8 cellular contexts compared by ENCODE assay signal in the genomic region with DNA sequence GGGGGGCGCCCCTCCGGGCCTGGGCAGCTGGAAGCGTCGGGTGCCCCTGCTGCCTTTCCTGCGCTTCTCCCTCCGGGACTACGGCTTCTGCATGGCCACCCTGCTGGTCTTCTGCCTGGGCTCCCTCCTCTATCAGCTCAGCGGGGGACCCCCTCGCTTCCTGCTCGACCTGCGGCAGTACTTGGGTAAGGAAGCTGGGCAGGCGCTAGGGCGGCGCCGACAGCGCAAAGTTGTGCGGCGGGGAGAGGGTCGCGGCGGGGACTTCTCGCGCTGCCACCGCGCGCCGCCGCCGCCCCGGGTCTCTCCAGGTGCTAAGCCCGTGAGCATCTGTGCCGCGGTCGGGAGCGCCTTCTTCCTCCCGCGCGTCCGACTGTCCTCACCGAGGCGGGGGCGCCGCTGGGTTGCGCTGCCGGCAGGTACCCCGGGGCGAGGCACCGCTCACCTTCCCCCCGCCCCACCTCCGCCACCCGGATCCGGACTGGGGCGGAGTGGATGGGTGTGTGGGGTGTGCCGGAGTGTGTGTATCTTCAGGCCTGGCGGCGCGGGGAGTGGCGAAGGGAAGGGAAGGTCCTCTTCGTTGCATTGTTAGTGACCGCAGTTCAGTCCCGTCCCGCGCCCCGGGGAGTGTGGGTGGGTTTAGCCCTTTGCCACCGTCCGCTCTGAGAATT. TPM values are rescaled to one million over a fixed set of nuclear protein-coding genes. Genes with fewer than 3 reads are reported as not detected.
DNase-seq lines count a peak whose midpoint lies in the region; ATAC-seq and TF ChIP-seq lines count a peak whose summit lies in the region.

No MANE protein-coding gene starts in this region.

- CTCF ChIA-PET in HEK293T (lab: Yijun Ruan, JAX): no interaction called here

- H3K18ac ChIP-seq in trophoblast cell (ENCODE audit: low read length): no peak overlapping the region

- H3K27ac ChIP-seq in cardiac muscle cell (no peak overlapping the region), trophoblast cell (ENCODE audit: low read depth, low read length) (no peak overlapping the region)

- no peak overlapping the region for H2AK5ac ChIP-seq in trophoblast cell (ENCODE audit: low read length)

- H3K4me2 ChIP-seq in trophoblast cell (ENCODE audit: low read length): peak overlapping the region; percentile 83

- no peak overlapping the region for H3K4ac ChIP-seq in trophoblast cell (ENCODE audit: low read depth, low read length)

- peak overlapping the region; percentile 70 for H3K4me3 ChIP-seq in cardiac muscle cell
- peak overlapping the region; percentile 85 for H3K4me3 ChIP-seq in trophoblast cell (ENCODE audit: low read depth, low read length)

- H2BK12ac ChIP-seq in trophoblast cell (ENCODE audit: low read length): no peak overlapping the region

- no peak overlapping the region for H4K91ac ChIP-seq in trophoblast cell (ENCODE audit: low read depth, low read length)

- H3K4me1 ChIP-seq in cardiac muscle cell (ENCODE audit: low read depth) (peaks cover 5% of the 10 kb centered on the region), trophoblast cell (ENCODE audit: control insufficient read depth in 1 of 2, insufficient read depth in 2 of 2, low read length in 2 of 2) (peaks cover 4 to 13% of the 10 kb centered on the region in 2 experiments)

- DNase-seq in EH (ENCODE audit: low read depth): peak; percentile 42
- DNase-seq in HEK293T (ENCODE audit: extremely low spot score): peak; percentile 56
- peak; percentile 30 for DNase-seq in activated gamma-delta T cell treated with anti-CD3 and anti-CD28 coated beads, Interleukin-2, amount 50 U/mL, for 16 hours (ENCODE audit: low read depth)
- DNase-seq in cardiac muscle cell (ENCODE audit: low read depth in 1 of 2, low spot score in 1 of 2): peak; percentile 38 to 69
- DNase-seq in trophoblast cell: peak in 1 of 2 donors; percentile 28

- POLR2A ChIA-PET in HEK293T (lab: Yijun Ruan, JAX): interaction anchor here (0.8 to 1.4 kb wide), 2 partner anchors 9 to 11 kb away, joined by 4 to 5 read pairs; no protein-coding TSS in a partner anchor

- H2BK120ac ChIP-seq in trophoblast cell (ENCODE audit: insufficient read depth, low read length, poor library complexity): no peak overlapping the region

- H3K9ac ChIP-seq in trophoblast cell (ENCODE audit: low read length): peak overlapping the region; percentile 5

- no peak overlapping the region for H3K14ac ChIP-seq in trophoblast cell (ENCODE audit: low read length)

- H3K36me3 ChIP-seq in cardiac muscle cell (no peaks in the 10 kb centered on the region), trophoblast cell (ENCODE audit: control insufficient read depth in 1 of 2, insufficient read depth in 2 of 2, low read length in 2 of 2) (no peaks in the 10 kb centered on the region)

- peak overlapping the region; percentile 62 for H2AFZ ChIP-seq in trophoblast cell (ENCODE audit: insufficient read depth, low read length, poor library complexity)

- TF ChIP-seq CTCF in cardiac muscle cell (IDR thresholded peaks at IDR 0.05; ENCODE audit: low read depth, low read length): no peak

- H3K23ac ChIP-seq in trophoblast cell (ENCODE audit: low read length): no peak overlapping the region

- H3K9me3 ChIP-seq in cardiac muscle cell (ENCODE audit: low read depth) (no peaks in the 10 kb centered on the region), trophoblast cell (ENCODE audit: insufficient read depth, low read depth, low read length) (peaks cover 2% of the 10 kb centered on the region)

- no peak overlapping the region for H4K12ac ChIP-seq in trophoblast cell (ENCODE audit: low read depth, low read length)

- H3K79me2 ChIP-seq in trophoblast cell (ENCODE audit: control insufficient read depth, insufficient read depth, low read length, poor library complexity): no peaks in the 10 kb centered on the region

- H4K8ac ChIP-seq in trophoblast cell (ENCODE audit: low read depth, low read length): no peak overlapping the region

- WGBS in trophoblast cell (ENCODE audit: extremely low coverage, insufficient coverage, insufficient read length): no CpG with 5 or more reads among the region's 66 CpGs

- ATAC-seq in HG02973 (IDR thresholded peaks at IDR 0.05; ENCODE audit: unreplicated experiment) (no peak), HG03159 (IDR thresholded peaks at IDR 0.05; ENCODE audit: unreplicated experiment) (no peak)

- no peaks in the 10 kb centered on the region for H3K27me3 ChIP-seq in cardiac muscle cell
- H3K27me3 ChIP-seq in trophoblast cell (ENCODE audit: insufficient read depth, low read length): no peaks in the 10 kb centered on the region

- no peaks in the 10 kb centered on the region for H3K79me1 ChIP-seq in trophoblast cell (ENCODE audit: low read length)

- no peak overlapping the region for H2BK5ac ChIP-seq in trophoblast cell (ENCODE audit: low read depth, low read length, poor library complexity)

TF ChIP-seq in HEK293T, 16 proteins besides CTCF, POLR2A, EP300 and RAD21:
- TF ChIP-seq L3MBTL2 (conservative IDR thresholded peaks at IDR 0.05) (no peak), LEF1 (IDR thresholded peaks at IDR 0.05; ENCODE audit: borderline replicate concordance) (no peak), NFRKB (IDR thresholded peaks at IDR 0.05) (no peak), ZNF384 (IDR thresholded peaks at IDR 0.05) (no peak), CTBP1 (IDR thresholded peaks at IDR 0.05; ENCODE audit: borderline replicate concordance) (no peak)

TF ChIP-seq in PFSK-1, 5 proteins besides CTCF, POLR2A, EP300 and RAD21:
- peak; percentile 63 for TF ChIP-seq FOXP2 (optimal IDR thresholded peaks at IDR 0.05; ENCODE audit: borderline replicate concordance, extremely low read depth, extremely low read length, insufficient read depth)
- TF ChIP-seq TAF1 (IDR thresholded peaks at IDR 0.05; ENCODE audit: borderline replicate concordance, insufficient read depth, low read length): no peak
- TF ChIP-seq, protein P1, sequence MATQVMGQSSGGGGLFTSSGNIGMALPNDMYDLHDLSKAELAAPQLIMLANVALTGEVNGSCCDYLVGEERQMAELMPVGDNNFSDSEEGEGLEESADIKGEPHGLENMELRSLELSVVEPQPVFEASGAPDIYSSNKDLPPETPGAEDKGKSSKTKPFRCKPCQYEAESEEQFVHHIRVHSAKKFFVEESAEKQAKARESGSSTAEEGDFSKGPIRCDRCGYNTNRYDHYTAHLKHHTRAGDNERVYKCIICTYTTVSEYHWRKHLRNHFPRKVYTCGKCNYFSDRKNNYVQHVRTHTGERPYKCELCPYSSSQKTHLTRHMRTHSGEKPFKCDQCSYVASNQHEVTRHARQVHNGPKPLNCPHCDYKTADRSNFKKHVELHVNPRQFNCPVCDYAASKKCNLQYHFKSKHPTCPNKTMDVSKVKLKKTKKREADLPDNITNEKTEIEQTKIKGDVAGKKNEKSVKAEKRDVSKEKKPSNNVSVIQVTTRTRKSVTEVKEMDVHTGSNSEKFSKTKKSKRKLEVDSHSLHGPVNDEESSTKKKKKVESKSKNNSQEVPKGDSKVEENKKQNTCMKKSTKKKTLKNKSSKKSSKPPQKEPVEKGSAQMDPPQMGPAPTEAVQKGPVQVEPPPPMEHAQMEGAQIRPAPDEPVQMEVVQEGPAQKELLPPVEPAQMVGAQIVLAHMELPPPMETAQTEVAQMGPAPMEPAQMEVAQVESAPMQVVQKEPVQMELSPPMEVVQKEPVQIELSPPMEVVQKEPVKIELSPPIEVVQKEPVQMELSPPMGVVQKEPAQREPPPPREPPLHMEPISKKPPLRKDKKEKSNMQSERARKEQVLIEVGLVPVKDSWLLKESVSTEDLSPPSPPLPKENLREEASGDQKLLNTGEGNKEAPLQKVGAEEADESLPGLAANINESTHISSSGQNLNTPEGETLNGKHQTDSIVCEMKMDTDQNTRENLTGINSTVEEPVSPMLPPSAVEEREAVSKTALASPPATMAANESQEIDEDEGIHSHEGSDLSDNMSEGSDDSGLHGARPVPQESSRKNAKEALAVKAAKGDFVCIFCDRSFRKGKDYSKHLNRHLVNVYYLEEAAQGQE (IDR thresholded peaks at IDR 0.05; ENCODE audit: insufficient read depth in 1 of 2, low read depth in 2 of 2, low read length in 2 of 2): no peak
- TF ChIP-seq POLR2AphosphoS5 (IDR thresholded peaks at IDR 0.05; ENCODE audit: low read depth, low read length): no peak
- TF ChIP-seq SIN3A (IDR thresholded peaks at IDR 0.05; ENCODE audit: borderline replicate concordance, insufficient read depth, low read length): peak; percentile 19; the same call in 1 of the 2 replicates

RNA-seq across cellular contexts. Expression of a gene that starts 0.8 kb away (rescaled TPM):
- polyA plus RNA-seq in PFSK-1 (2012; ENCODE audit: insufficient read length, low read depth): 10.8 TPM
- 2.9 and 4.0 TPM in 2 replicates for total RNA-seq in cardiac muscle cell
- polyA plus RNA-seq in cardiac muscle cell: 2.9 and 6.5 TPM in 2 replicates
- 13.0 and 14.0 TPM in 2 replicates for polyA plus RNA-seq in trophoblast cell (2013)
